Comparison of ENCODE assay signal across 22 cellular contexts in genomic region chr19:16903347-16903746, GRCh38. TPM values are rescaled to one million over a fixed set of nuclear protein-coding genes. Genes with fewer than 3 reads are reported as not detected.
"Had no signal": no experiment of that assay in that cellular context is flagged by ENCODE, and none has a peak within 500 bp of the region (broad histone marks: within the 10 kb centered on the region; RNA-seq: fewer than 3 reads in every experiment).

No MANE protein-coding gene starts in this region.

- DNase-seq: colonic mucosa; cortex of kidney; effector CD8-positive, alpha-beta T cell; effector memory CD8-positive, alpha-beta T cell; endodermal cell; erythroblast; esophagus squamous epithelium; foreskin fibroblast; foreskin melanocyte; gastrocnemius medialis; glutamatergic neuron; head of caudate nucleus; heart right ventricle; hippocampal formation; left cardiac atrium; left lung; left ventricle myocardium superior; lower lobe of right lung; mesenchymal stem cell; midbrain had no signal

- H3K27me3 ChIP-seq: colonic mucosa, gastrocnemius medialis, heart right ventricle, left lung had no signal

- H3K4me1 ChIP-seq: colonic mucosa, gastrocnemius medialis, left lung, lower lobe of right lung had no signal

- H3K36me3 ChIP-seq: colonic mucosa, esophagus squamous epithelium, gastrocnemius medialis, heart right ventricle, lower lobe of right lung had no signal

- H3K27ac ChIP-seq: colonic mucosa, epithelial cell of prostate, esophagus squamous epithelium, gastrocnemius medialis, heart right ventricle, left lung, lower lobe of right lung had no signal

- ATAC-seq: effector memory CD8-positive, alpha-beta T cell; esophagus mucosa; gastrocnemius medialis; heart right ventricle; left cardiac atrium; left lung; left ventricle myocardium superior; lower lobe of right lung had no signal

- H3K4me3 ChIP-seq: colonic mucosa, esophagus squamous epithelium, gastrocnemius medialis, heart right ventricle, left lung, lower lobe of right lung had no signal

- H3K9me3 ChIP-seq: colonic mucosa, esophagus squamous epithelium, gastrocnemius medialis, heart right ventricle, left lung, lower lobe of right lung had no signal

RNA-seq across cellular contexts. Expression of gene F2RL3, which starts 14.5 kb away (rescaled TPM):
- total RNA-seq: endodermal cell had no signal
